In genomic region chr13:113470073-113470472, GRCh38 we compare ENCODE assay signal across 27 cellular contexts.
"Had no signal": no experiment of that assay in that cellular context is flagged by ENCODE, and none has a peak within 500 bp of the region (broad histone marks: within the 10 kb centered on the region; RNA-seq: fewer than 3 reads in every experiment).

No MANE protein-coding gene starts in this region.

- H3K4me3 Mint-ChIP-seq: activated CD4-positive, alpha-beta memory T cell treated with anti-CD3 and anti-CD28 coated beads, Interleukin-2, amount 10 ng/mL, durations not matched to agents 7 days and 5 days; activated CD4-positive, alpha-beta T cell treated with anti-CD3 and anti-CD28 coated beads, Interleukin-2, amount 10 ng/mL, durations not matched to agents 7 days and 5 days; activated T-cell treated with anti-CD3 and anti-CD28 coated beads, Interleukin-2, amount 50 U/mL, for 24 hours; mesothelial cell of epicardium; naive B cell; nephron progenitor cell; stimulated activated naive B cell treated with anti-CD40 and anti-IgM and Interleukin-4, amounts not matched to agents 10 μg/mL and 1 μg/mL and 100 μg/mL, for 72 hours had no signal

- ATAC-seq: activated naive CD4-positive, alpha-beta T cell treated with anti-CD3 and anti-CD28 coated beads, Interleukin-2, amount 50 U/mL, for 72 hours; left colon; right cardiac atrium; stimulated activated naive B cell treated with anti-CD40 and anti-IgM and Interleukin-4, amounts not matched to agents 10 μg/mL and 1 μg/mL and 100 μg/mL, for 72 hours; upper lobe of right lung had no signal

- DNase-seq: activated CD4-positive, alpha-beta memory T cell treated with anti-CD3 and anti-CD28 coated beads, Interleukin-2, amount 10 ng/mL, durations not matched to agents 7 days and 5 days; activated CD4-positive, alpha-beta T cell treated with anti-CD3 and anti-CD28 coated beads for 1 hour; activated CD4-positive, alpha-beta T cell treated with anti-CD3 and anti-CD28 coated beads, Interleukin-2, amount 10 ng/mL, durations not matched to agents 7 days and 5 days; activated CD8-positive, alpha-beta memory T cell treated with anti-CD3 and anti-CD28 coated beads, Interleukin-2, amount 50 U/mL, for 48 hours; activated naive CD4-positive, alpha-beta T cell; activated T-cell treated with anti-CD3 and anti-CD28 coated beads, Interleukin-2, amount 50 U/mL, for 24 hours; central memory CD4-positive, alpha-beta T cell; foreskin fibroblast; head of caudate nucleus; hippocampal formation; left colon; mammary epithelial cell; naive B cell; nephron progenitor cell; nucleus accumbens; right cardiac atrium; stimulated activated CD4-positive, alpha-beta T cell treated with anti-CD3 and anti-CD28 coated beads, Interleukin-15, amount 100 ng/mL, for 24 hours; stimulated activated CD4-positive, alpha-beta T cell treated with anti-CD3 and anti-CD28 coated beads, Interleukin-2, amount 100 ng/mL, for 24 hours; stimulated activated naive B cell treated with anti-CD40 and anti-IgM and Interleukin-4, amounts not matched to agents 10 μg/mL and 1 μg/mL and 100 μg/mL, for 72 hours; stomach; tibial artery; upper lobe of right lung had no signal

- H3K4me1 ChIP-seq: breast epithelium, parathyroid adenoma, stomach, suprapubic skin had no signal

- H3K27me3 ChIP-seq: breast epithelium, stomach, suprapubic skin, tibial artery, upper lobe of right lung had no signal

- H3K36me3 ChIP-seq: breast epithelium had no signal

- H2AFZ ChIP-seq: parathyroid adenoma had no signal

- H3K27ac ChIP-seq: breast epithelium, parathyroid adenoma, stomach, suprapubic skin, tibial artery, upper lobe of right lung had no signal

- H3K79me2 ChIP-seq: parathyroid adenoma had no signal

- H3K27ac Mint-ChIP-seq: activated CD4-positive, alpha-beta memory T cell treated with anti-CD3 and anti-CD28 coated beads, Interleukin-2, amount 10 ng/mL, durations not matched to agents 7 days and 5 days; activated CD4-positive, alpha-beta T cell treated with anti-CD3 and anti-CD28 coated beads, Interleukin-2, amount 10 ng/mL, durations not matched to agents 7 days and 5 days; activated naive CD4-positive, alpha-beta T cell treated with anti-CD3 and anti-CD28 coated beads, Interleukin-2, amount 50 U/mL, for 72 hours; activated T-cell treated with anti-CD3 and anti-CD28 coated beads, Interleukin-2, amount 50 U/mL, for 24 hours; mesothelial cell of epicardium; stimulated activated naive B cell treated with anti-CD40 and anti-IgM and Interleukin-4, amounts not matched to agents 10 μg/mL and 1 μg/mL and 100 μg/mL, for 72 hours had no signal

- H3K9me3 ChIP-seq: breast epithelium, stomach, suprapubic skin, tibial artery, upper lobe of right lung had no signal

- H3K9me3 Mint-ChIP-seq: activated CD4-positive, alpha-beta memory T cell treated with anti-CD3 and anti-CD28 coated beads, Interleukin-2, amount 10 ng/mL, durations not matched to agents 7 days and 5 days; activated CD4-positive, alpha-beta T cell treated with anti-CD3 and anti-CD28 coated beads, Interleukin-2, amount 10 ng/mL, durations not matched to agents 7 days and 5 days; activated naive CD4-positive, alpha-beta T cell treated with anti-CD3 and anti-CD28 coated beads, Interleukin-2, amount 50 U/mL, for 72 hours; activated T-cell treated with anti-CD3 and anti-CD28 coated beads, Interleukin-2, amount 50 U/mL, for 24 hours; mesothelial cell of epicardium; naive B cell; stimulated activated naive B cell treated with anti-CD40 and anti-IgM and Interleukin-4, amounts not matched to agents 10 μg/mL and 1 μg/mL and 100 μg/mL, for 72 hours had no signal

- H3K4me3 ChIP-seq: breast epithelium, stomach, suprapubic skin, tibial artery, upper lobe of right lung had no signal

- H3K27me3 Mint-ChIP-seq: activated CD4-positive, alpha-beta memory T cell treated with anti-CD3 and anti-CD28 coated beads, Interleukin-2, amount 10 ng/mL, durations not matched to agents 7 days and 5 days; activated CD4-positive, alpha-beta T cell treated with anti-CD3 and anti-CD28 coated beads, Interleukin-2, amount 10 ng/mL, durations not matched to agents 7 days and 5 days; activated T-cell treated with anti-CD3 and anti-CD28 coated beads, Interleukin-2, amount 50 U/mL, for 24 hours; naive B cell; stimulated activated naive B cell treated with anti-CD40 and anti-IgM and Interleukin-4, amounts not matched to agents 10 μg/mL and 1 μg/mL and 100 μg/mL, for 72 hours had no signal

- H3K9ac ChIP-seq: parathyroid adenoma had no signal
